Comparison of ENCODE assay signal across 9 cellular contexts in the genomic region with DNA sequence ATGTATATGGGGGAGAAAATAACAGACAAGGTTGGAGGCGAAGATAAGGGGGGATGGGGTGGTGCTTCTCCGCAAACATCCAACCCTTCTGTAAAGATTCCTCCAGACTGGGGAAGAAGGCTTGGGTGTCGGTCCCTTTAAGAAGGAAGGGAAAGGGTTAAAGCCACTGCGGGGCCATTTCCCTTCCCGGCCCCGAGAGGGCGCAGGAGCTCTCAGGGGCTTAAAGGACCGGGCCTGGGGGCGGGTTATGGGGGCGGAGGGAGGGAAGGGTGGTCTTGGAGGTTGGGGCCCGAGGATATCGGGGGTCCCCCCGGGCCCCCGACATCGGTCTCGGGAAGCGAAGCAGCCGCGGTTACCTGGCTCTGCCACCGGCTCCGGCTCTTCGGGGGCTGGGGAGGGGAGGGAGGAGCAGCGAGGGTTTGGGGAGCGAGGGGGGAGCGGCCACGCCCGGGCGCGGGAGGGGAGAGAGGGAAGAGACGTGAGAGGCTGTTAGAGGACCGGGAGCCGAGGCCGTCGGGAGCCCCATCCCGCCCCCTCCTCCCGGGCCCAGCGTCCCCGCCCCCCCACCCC. TPM values are rescaled to one million over a fixed set of nuclear protein-coding genes. Genes with fewer than 3 reads are reported as not detected.
DNase-seq lines count a peak whose midpoint lies in the region; ATAC-seq, FAIRE-seq and TF ChIP-seq lines count a peak whose summit lies in the region.
"Had no signal": no experiment of that assay in that cellular context is flagged by ENCODE, and none has a peak within 500 bp of the region (broad histone marks: within the 10 kb centered on the region; RNA-seq: fewer than 3 reads in every experiment).

No MANE protein-coding gene starts in this region.

- DNase-seq in BE2C = no peak
- DNase-seq in GM13976 (ENCODE audit: low spot score) = peak; percentile 79
- peak; percentile 31 to 81 for DNase-seq in NCI-H526 (lab: John Stamatoyannopoulos, UW)
- no peak for DNase-seq in bronchial epithelial cell (ENCODE audit: low read depth)
- no peak for DNase-seq in osteocyte (ENCODE audit: extremely low spot score, unreplicated experiment)
- DNase-seq in cerebellar cortex (ENCODE audit: low spot score) = no peak
- no peak for DNase-seq in dedifferentiated amniotic fluid mesenchymal stem cell (ENCODE audit: extremely low spot score)

- H3K36me3 ChIP-seq in BE2C = no peaks in the 10 kb centered on the region
- no peaks in the 10 kb centered on the region for H3K36me3 ChIP-seq in bronchial epithelial cell (ENCODE audit: control insufficient read depth, insufficient read depth, low read length)

- H3K4me1 Mint-ChIP-seq in osteocyte (ENCODE audit: unreplicated experiment) = peaks cover 5% of the 10 kb centered on the region

- H3K27me3 ChIP-seq in BE2C = peaks cover 65% of the 10 kb centered on the region
- H3K27me3 ChIP-seq in bronchial epithelial cell (ENCODE audit: control insufficient read depth, insufficient read depth, low read length) = no peaks in the 10 kb centered on the region

- in situ Hi-C loops in GM13976 (cut with MboI; ENCODE audit: low sequenced_read_pairs, unreplicated experiment) = no loop called here

- H3K27ac Mint-ChIP-seq in osteocyte (ENCODE audit: unreplicated experiment) = no peak overlapping the region

- no peaks in the 10 kb centered on the region for H3K9me3 ChIP-seq in BE2C

- no peaks in the 10 kb centered on the region for H3K36me3 Mint-ChIP-seq in osteocyte (ENCODE audit: unreplicated experiment)

- ATAC-seq in HG03025 (IDR thresholded peaks at IDR 0.05; ENCODE audit: low FRiP score, unreplicated experiment) = no peak

- peaks cover 53% of the 10 kb centered on the region for H3K27me3 Mint-ChIP-seq in osteocyte (ENCODE audit: unreplicated experiment)

- no peaks in the 10 kb centered on the region for H3K4me1 ChIP-seq in BE2C

- H3K4me3 Mint-ChIP-seq in osteocyte (ENCODE audit: unreplicated experiment) = no peak overlapping the region

- TF ChIP-seq CTCF in BE2C (IDR thresholded peaks at IDR 0.05; ENCODE audit: low read depth, low read length) = peak; percentile 41
- peak; percentile 41 for TF ChIP-seq CTCF in GM13976 (IDR thresholded peaks at IDR 0.05; ENCODE audit: borderline replicate concordance, control extremely low read depth, extremely low read depth, insufficient read depth, missing control alignments)
- TF ChIP-seq CTCF in bronchial epithelial cell (IDR thresholded peaks at IDR 0.05; ENCODE audit: insufficient read depth, low read length, severe bottlenecking) = peak; percentile 80
- peak; percentile 53 for TF ChIP-seq CTCF in osteocyte (IDR thresholded peaks at IDR 0.05)

- no peaks in the 10 kb centered on the region for H3K9me3 Mint-ChIP-seq in osteocyte (ENCODE audit: unreplicated experiment)

- no peak for FAIRE-seq in bronchial epithelial cell (lab: Jason Lieb, UNC)

- H3K4me3 ChIP-seq in BE2C (ENCODE audit: low read depth, low read length) = no peak overlapping the region
- H3K4me3 ChIP-seq in bronchial epithelial cell (ENCODE audit: low read depth, low read length) = peak overlapping the region; percentile 40

RNA-seq across cellular contexts. Expression of a gene that starts 2.8 kb away (rescaled TPM):
- polyA plus RNA-seq in BE2C (2012; ENCODE audit: insufficient read depth, insufficient read length, low read depth) = 0.94 TPM
- total RNA-seq in bronchial epithelial cell (65.0 and 151 TPM in 2 replicates), osteocyte (not detected in 2 replicates)

RNA-seq across cellular contexts. Expression of a gene that starts 11.4 kb away (rescaled TPM):
- 12.3 TPM for polyA plus RNA-seq in BE2C (2012; ENCODE audit: insufficient read depth, insufficient read length, low read depth)
- total RNA-seq in bronchial epithelial cell (0.53 and 1.0 TPM in 2 replicates), osteocyte (0.57 TPM in 1 of 2 replicates, not detected in the other)

RNA-seq across cellular contexts. Expression of a gene that starts 20.2 kb away (rescaled TPM):
- 0.77 TPM for polyA plus RNA-seq in BE2C (2012; ENCODE audit: insufficient read depth, insufficient read length, low read depth)
- 0.53 and 0.77 TPM in 2 replicates for total RNA-seq in bronchial epithelial cell
- 1.5 and 2.1 TPM in 2 replicates for total RNA-seq in osteocyte

RNA-seq across cellular contexts. Expression of a gene that starts 28.7 kb away (rescaled TPM):
- 75.9 TPM for polyA plus RNA-seq in BE2C (2012; ENCODE audit: insufficient read depth, insufficient read length, low read depth)
- total RNA-seq in bronchial epithelial cell = 22.9 and 25.6 TPM in 2 replicates
- total RNA-seq in osteocyte = 123 and 135 TPM in 2 replicates

RNA-seq across cellular contexts. Expression of a gene that starts 33.9 kb away (rescaled TPM):
- 21.0 TPM for polyA plus RNA-seq in BE2C (2012; ENCODE audit: insufficient read depth, insufficient read length, low read depth)
- total RNA-seq in bronchial epithelial cell (0.13 and 0.26 TPM in 2 replicates), osteocyte (not detected in 2 replicates)
- total RNA-seq: LHCN-M2 had no signal

Comparison
In these comparisons a context has a peak if more than half of its experiments do, and no peak if none do; other contexts are left out.
1. DNase-seq: peak in GM13976 (single experiment) and NCI-H526 (2 of 2); none in BE2C (single experiment), bronchial epithelial cell (single experiment), osteocyte (single experiment), cerebellar cortex (single experiment) and dedifferentiated amniotic fluid mesenchymal stem cell (single experiment).
2. RNA of a gene that starts 2.8 kb away (total RNA-seq): 65.0 to 151 TPM in bronchial epithelial cell; not detected in osteocyte; every median in the first group is over 10 times any median in the second.
3. Peak in every context shown above with its lines, with median percentiles within 50 percentile points of each other: CTCF ChIP-seq.